Comparison of ENCODE assay signal across 25 cellular contexts in genomic region chr14:39734306-39734705, GRCh38.
"Had no signal": no experiment of that assay in that cellular context is flagged by ENCODE, and none has a peak within 500 bp of the region (broad histone marks: within the 10 kb centered on the region; RNA-seq: fewer than 3 reads in every experiment).

No MANE protein-coding gene starts in this region.

- H3K27me3 Mint-ChIP-seq: activated naive CD8-positive, alpha-beta T cell treated with anti-CD3 and anti-CD28 coated beads, Interleukin-2, amount 10 ng/mL, durations not matched to agents 7 days and 5 days had no signal

- DNase-seq: activated CD4-positive, alpha-beta T cell treated with anti-CD3 and anti-CD28 coated beads for 48 hours; activated CD4-positive, alpha-beta T cell treated with anti-CD3 and anti-CD28 coated beads, Interleukin-2, amount 50 U/mL, for 4 hours; activated CD4-positive, CD25-positive, alpha-beta regulatory T cell treated with anti-CD3 and anti-CD28 coated beads, Interleukin-2, amount 50 U/mL, for 72 hours; activated CD8-positive, alpha-beta memory T cell treated with anti-CD3 and anti-CD28 coated beads, Interleukin-2, amount 50 U/mL, for 48 hours; activated CD8-positive, alpha-beta T cell treated with anti-CD3 and anti-CD28 coated beads, Interleukin-2, amount 10 ng/mL, durations not matched to agents 7 days and 5 days; activated naive CD4-positive, alpha-beta T cell treated with anti-CD3 and anti-CD28 coated beads, Interleukin-2, amount 50 U/mL, for 16 hours; activated naive CD8-positive, alpha-beta T cell treated with anti-CD3 and anti-CD28 coated beads, Interleukin-2, amount 10 ng/mL, durations not matched to agents 7 days and 5 days; activated T-cell treated with anti-CD3 and anti-CD28 coated beads, Interleukin-2, amount 50 U/mL, for 1 hour; adrenal gland; aorta; caudate nucleus; Karpas-422; MM.1S; NCI-H1105; NCI-H146; NCI-H1930; NCI-H2171; NCI-H2227 treated with DMSO at 0.1 percent for 48 hours; NCI-H510A treated with DMSO at 0.1 percent for 48 hours; SJCRH30; SK-N-SH; T-helper 1 cell had no signal

- H3K4me1 ChIP-seq: adrenal gland, breast epithelium, SJCRH30 had no signal

- H3K27me3 ChIP-seq: adrenal gland, breast epithelium, SJCRH30 had no signal

- H3K36me3 ChIP-seq: adrenal gland, breast epithelium, SJCRH30 had no signal

- H3K4me3 Mint-ChIP-seq: activated CD8-positive, alpha-beta T cell treated with anti-CD3 and anti-CD28 coated beads, Interleukin-2, amount 10 ng/mL, durations not matched to agents 7 days and 5 days; activated naive CD8-positive, alpha-beta T cell treated with anti-CD3 and anti-CD28 coated beads, Interleukin-2, amount 10 ng/mL, durations not matched to agents 7 days and 5 days had no signal

- H3K27ac ChIP-seq: adrenal gland, breast epithelium, SJCRH30 had no signal

- H3K27ac Mint-ChIP-seq: activated CD8-positive, alpha-beta T cell treated with anti-CD3 and anti-CD28 coated beads, Interleukin-2, amount 10 ng/mL, durations not matched to agents 7 days and 5 days; activated naive CD8-positive, alpha-beta T cell treated with anti-CD3 and anti-CD28 coated beads, Interleukin-2, amount 10 ng/mL, durations not matched to agents 7 days and 5 days had no signal

- ATAC-seq: activated CD8-positive, alpha-beta T cell treated with anti-CD3 and anti-CD28 coated beads, Interleukin-2, amount 10 ng/mL, durations not matched to agents 7 days and 5 days; K562; Right ventricle myocardium inferior had no signal

- H3K9me3 ChIP-seq: adrenal gland, breast epithelium, SJCRH30, SK-N-SH had no signal

- H3K4me3 ChIP-seq: adrenal gland, breast epithelium, K562, SJCRH30 had no signal

- H3K4me1 Mint-ChIP-seq: activated naive CD8-positive, alpha-beta T cell treated with anti-CD3 and anti-CD28 coated beads, Interleukin-2, amount 10 ng/mL, durations not matched to agents 7 days and 5 days had no signal
